In genomic region chr3:195059471-195060216, GRCh38 we compare ENCODE assay signal across 21 cellular contexts.
DNase-seq lines count a peak whose midpoint lies in the region; ATAC-seq, FAIRE-seq and TF ChIP-seq lines count a peak whose summit lies in the region.
"Had no signal": no experiment of that assay in that cellular context is flagged by ENCODE, and none has a peak within 500 bp of the region (broad histone marks: within the 10 kb centered on the region; RNA-seq: fewer than 3 reads in every experiment).

No MANE protein-coding gene starts in this region.

- H3K4me3 ChIP-seq in endothelial cell of umbilical vein (replicated peaks in 1 of 3; ENCODE audit: insufficient read depth in 1 of 3, low read depth in 1 of 3, low read length in 3 of 3) (no peak overlapping the region), mucosa of descending colon (no peak overlapping the region), upper lobe of right lung (no peak overlapping the region), ascending aorta (no peak overlapping the region)

- ATAC-seq in mucosa of descending colon (peak; percentile 63), upper lobe of right lung (no peak), T-cell (replicated peaks in 1 of 4) (no peak), HG03196 (IDR thresholded peaks at IDR 0.05; ENCODE audit: unreplicated experiment) (no peak)
- ATAC-seq: Panc1, SK-N-SH treated with all-trans-retinoic acid at 6 μM for 48 hours had no signal

- H3K9ac ChIP-seq in endothelial cell of umbilical vein (replicated peaks; ENCODE audit: extremely low read depth, insufficient read depth, low read length): no peak overlapping the region

- peak overlapping the region; percentile 38 for H2AFZ ChIP-seq in endothelial cell of umbilical vein (ENCODE audit: low read depth, low read length)

- H3K9me1 ChIP-seq in endothelial cell of umbilical vein (replicated peaks; ENCODE audit: control insufficient read depth, extremely low read depth, insufficient read depth, low read length): no peaks in the 10 kb centered on the region

- no peaks in the 10 kb centered on the region for H3K36me3 Mint-ChIP-seq in T-cell
- H3K36me3 Mint-ChIP-seq: CD4-positive, alpha-beta memory T cell had no signal

- H3K4me1 ChIP-seq in endothelial cell of umbilical vein (ENCODE audit: control insufficient read depth, extremely low read depth, insufficient read depth, low read length): peaks cover 15% of the 10 kb centered on the region
- peaks cover 2% of the 10 kb centered on the region for H3K4me1 ChIP-seq in mucosa of descending colon (ENCODE audit: low read depth)
- H3K4me1 ChIP-seq in upper lobe of right lung: no peaks in the 10 kb centered on the region
- no peaks in the 10 kb centered on the region for H3K4me1 ChIP-seq in ascending aorta

- POLR2A ChIA-PET in endothelial cell of umbilical vein (lab: Charles Lee): interaction anchor here (0.6 kb wide), 1 partner anchor 30 kb away, joined by 3 read pairs; no protein-coding TSS in a partner anchor
- POLR2A ChIA-PET in T-cell (lab: Charles Lee): no interaction called here

- no peaks in the 10 kb centered on the region for H3K9me3 Mint-ChIP-seq in T-cell
- H3K9me3 Mint-ChIP-seq: CD4-positive, alpha-beta memory T cell had no signal

- H3K27me3 ChIP-seq in endothelial cell of umbilical vein (ENCODE audit: control insufficient read depth in 2 of 2, insufficient read depth in 2 of 2, low read length in 2 of 2) (no peaks in the 10 kb centered on the region), upper lobe of right lung (no peaks in the 10 kb centered on the region), ascending aorta (no peaks in the 10 kb centered on the region)

- dilution Hi-C loops in endothelial cell of umbilical vein (cut with MboI; ENCODE audit: extremely low pct_ligation_motif_present, low sequenced_read_pairs): no loop called here

- BruUV-seq in endothelial cell of umbilical vein (replicated peaks; lab: Mats Ljungman, UMichigan): no TSS peak

- intact Hi-C loops in endothelial cell of umbilical vein (cut with micrococcal nuclease) (loop anchor here (1.0 kb wide), 2 partner anchors 28 to 377 kb away; no protein-coding TSS in a partner anchor), mucosa of descending colon (cut with DNase I, micrococcal nuclease) (no loop called here), upper lobe of right lung (cut with DNase I) (no loop called here), ascending aorta (cut with DNase I) (loop anchor here (10.0 kb wide), 1 partner anchor 235 kb away; no protein-coding TSS in a partner anchor)

- H3K27ac Mint-ChIP-seq in T-cell: no peak overlapping the region
- H3K27ac Mint-ChIP-seq: B cell; CD4-positive, alpha-beta memory T cell had no signal

- CTCF ChIA-PET in endothelial cell of umbilical vein (lab: Charles Lee): interaction anchor here (0.7 to 2.9 kb wide), 9 partner anchors 13 to 377 kb away, joined by 3 to 17 read pairs (median 4); no protein-coding TSS in a partner anchor
- CTCF ChIA-PET in T-cell (lab: Charles Lee): no interaction called here

- H3K36me3 ChIP-seq in endothelial cell of umbilical vein (ENCODE audit: control insufficient read depth in 2 of 2, extremely low read depth in 1 of 2, insufficient read depth in 2 of 2, low read length in 2 of 2) (no peaks in the 10 kb centered on the region), mucosa of descending colon (ENCODE audit: low read depth) (no peaks in the 10 kb centered on the region), upper lobe of right lung (no peaks in the 10 kb centered on the region), ascending aorta (no peaks in the 10 kb centered on the region)

- H3K27ac ChIP-seq in endothelial cell of umbilical vein (ENCODE audit: insufficient read depth, low read depth, low read length): no peak overlapping the region
- H3K27ac ChIP-seq in upper lobe of right lung: no peak overlapping the region
- no peak overlapping the region for H3K27ac ChIP-seq in ascending aorta
- H3K27ac ChIP-seq: HL-60 had no signal

- no peak for TF ChIP-seq POLR2A in endothelial cell of umbilical vein (IDR thresholded peaks at IDR 0.05; ENCODE audit: low read depth, low read length)

- no peaks in the 10 kb centered on the region for H3K9me3 ChIP-seq in endothelial cell of umbilical vein (replicated peaks; ENCODE audit: control insufficient read depth, insufficient read depth, low read length)
- no peaks in the 10 kb centered on the region for H3K9me3 ChIP-seq in mucosa of descending colon
- H3K9me3 ChIP-seq in upper lobe of right lung: no peaks in the 10 kb centered on the region
- H3K9me3 ChIP-seq in ascending aorta: no peaks in the 10 kb centered on the region

- no peaks in the 10 kb centered on the region for H3K79me2 ChIP-seq in endothelial cell of umbilical vein (ENCODE audit: control insufficient read depth, insufficient read depth, low read length)

- TF ChIP-seq CTCF in endothelial cell of umbilical vein (IDR thresholded peaks at IDR 0.05; ENCODE audit: extremely low read depth in 1 of 2, insufficient read depth in 1 of 2, low read depth in 1 of 2, low read length in 2 of 2) (no peak), mucosa of descending colon (IDR thresholded peaks at IDR 0.05) (no peak), upper lobe of right lung (IDR thresholded peaks at IDR 0.05) (no peak), ascending aorta (IDR thresholded peaks at IDR 0.05) (no peak)

- H3K4me2 ChIP-seq in endothelial cell of umbilical vein (ENCODE audit: insufficient read depth, low read length): no peak overlapping the region

- peaks cover 7 to 25% of the 10 kb centered on the region in 2 donors for H3K27me3 Mint-ChIP-seq in T-cell

- FAIRE-seq in endothelial cell of umbilical vein (lab: Jason Lieb, UNC): no peak
- FAIRE-seq: HTR-8/SVneo had no signal

- H3K4me3 Mint-ChIP-seq in T-cell: no peak overlapping the region
- H3K4me3 Mint-ChIP-seq: B cell; CD4-positive, alpha-beta memory T cell had no signal

- no peaks in the 10 kb centered on the region for H4K20me1 ChIP-seq in endothelial cell of umbilical vein (replicated peaks; ENCODE audit: control insufficient read depth, extremely low read depth, insufficient read depth, low read length)

- DNase-seq in HuH-7.5 (ENCODE audit: low spot score) (peak; percentile 45), endothelial cell of umbilical vein (ENCODE audit: low read depth, low spot score) (no peak), mucosa of descending colon (peak in 2 of 3 donors; percentile 24 to 32), upper lobe of right lung (peak; percentile 48), T-cell (no peak), ascending aorta (ENCODE audit: low spot score in 2 of 2) (no peak)
- DNase-seq: Calu3; CD4-positive, alpha-beta memory T cell; DMS79; H7; KG1; NCI-H1417 treated with DMSO at 0.1 percent for 48 hours; NCI-H2081; NCI-H510A treated with DMSO at 0.1 percent for 48 hours; SHP77 had no signal

- H3K4me1 Mint-ChIP-seq in T-cell: no peaks in the 10 kb centered on the region
- H3K4me1 Mint-ChIP-seq: CD4-positive, alpha-beta memory T cell had no signal

TF ChIP-seq in endothelial cell of umbilical vein, 7 proteins besides CTCF, POLR2A, EP300 and RAD21:
- TF ChIP-seq GATA2 (IDR thresholded peaks at IDR 0.05; ENCODE audit: insufficient read depth, insufficient read length, low read depth, low read length) (no peak), MAX (IDR thresholded peaks at IDR 0.05; ENCODE audit: insufficient read depth, insufficient read length) (no peak), JUN (IDR thresholded peaks at IDR 0.05; ENCODE audit: borderline replicate concordance, insufficient read depth, insufficient read length, low read depth) (no peak), FOS (IDR thresholded peaks at IDR 0.05; ENCODE audit: borderline replicate concordance, insufficient read depth, low read length) (no peak), MYC (IDR thresholded peaks at IDR 0.05; ENCODE audit: low read depth, low read length) (no peak), POLR2AphosphoS5 (IDR thresholded peaks at IDR 0.05; ENCODE audit: insufficient read depth, low read depth, low read length) (no peak), EZH2 (IDR thresholded peaks at IDR 0.05; ENCODE audit: borderline replicate concordance, low read depth, low read length, severe bottlenecking) (no peak)

Comparison
In these comparisons a context has a peak if more than half of its experiments do, and no peak if none do; other contexts are left out.
1. DNase-seq: peak in HuH-7.5 (single experiment), mucosa of descending colon (2 of 3) and upper lobe of right lung (single experiment); none in endothelial cell of umbilical vein (single experiment), T-cell (0 of 34) and ascending aorta (0 of 2).
2. intact Hi-C loops: an anchor here in endothelial cell of umbilical vein (1.0 kb wide) and ascending aorta (10.0 kb wide); none called in mucosa of descending colon and upper lobe of right lung.